In the genomic region with DNA sequence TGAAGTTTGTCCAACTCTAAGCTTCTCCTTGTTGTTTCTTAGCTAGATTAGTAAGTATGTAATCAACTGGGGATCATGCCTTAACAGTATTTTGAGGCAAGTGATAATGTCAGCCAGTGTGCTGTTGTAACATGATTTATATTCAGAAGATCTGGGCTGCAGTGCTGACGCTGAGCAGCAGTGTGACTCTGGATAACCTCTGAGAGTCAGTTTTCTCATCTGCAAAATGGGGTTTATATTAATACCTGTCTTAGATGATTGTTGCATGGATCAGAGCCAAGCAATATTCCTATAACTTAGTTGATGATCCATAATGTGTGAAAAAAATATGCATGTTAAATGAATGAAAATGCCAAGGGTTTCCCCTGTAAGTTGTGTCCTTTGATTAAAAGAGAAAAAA, we compare ENCODE assay signal across 28 cellular contexts.
"Had no signal": no experiment of that assay in that cellular context is flagged by ENCODE, and none has a peak within 500 bp of the region (broad histone marks: within the 10 kb centered on the region; RNA-seq: fewer than 3 reads in every experiment).

No MANE protein-coding gene starts in this region.

- H3K4me3 ChIP-seq: colonic mucosa, coronary artery, dorsolateral prefrontal cortex, esophagus muscularis mucosa, esophagus squamous epithelium, gastrocnemius medialis, gastroesophageal sphincter, heart left ventricle, heart right ventricle, hepatocyte had no signal

- H2AFZ ChIP-seq: hepatocyte had no signal

- DNase-seq: colonic mucosa; cortex of kidney; dermis blood vessel endothelial cell; dorsolateral prefrontal cortex; effector CD4-positive, alpha-beta T cell; effector CD8-positive, alpha-beta T cell; effector memory CD4-positive, alpha-beta T cell; effector memory CD8-positive, alpha-beta T cell; endodermal cell; esophagus squamous epithelium; foreskin fibroblast; foreskin keratinocyte; foreskin melanocyte; gastrocnemius medialis; glutamatergic neuron; head of caudate nucleus; heart left ventricle; heart right ventricle had no signal

- H3K27ac ChIP-seq: colonic mucosa, coronary artery, epithelial cell of prostate, esophagus muscularis mucosa, esophagus squamous epithelium, foreskin keratinocyte, gastrocnemius medialis, gastroesophageal sphincter, heart left ventricle, heart right ventricle, hepatocyte had no signal

- ATAC-seq: effector memory CD8-positive, alpha-beta T cell; esophagus mucosa; foreskin keratinocyte; gastrocnemius medialis; gastroesophageal sphincter; heart left ventricle; heart right ventricle had no signal

- H3K9me3 ChIP-seq: colonic mucosa, esophagus muscularis mucosa, esophagus squamous epithelium, gastrocnemius medialis, gastroesophageal sphincter, heart left ventricle, heart right ventricle had no signal

- H3K4me1 ChIP-seq: colonic mucosa, esophagus muscularis mucosa, esophagus squamous epithelium, foreskin keratinocyte, gastrocnemius medialis, gastroesophageal sphincter, heart left ventricle, heart right ventricle had no signal

- H3K79me2 ChIP-seq: hepatocyte had no signal

- H3K27me3 ChIP-seq: colonic mucosa, dorsolateral prefrontal cortex, esophagus muscularis mucosa, esophagus squamous epithelium, foreskin keratinocyte, gastrocnemius medialis, gastroesophageal sphincter, heart left ventricle, heart right ventricle, hepatocyte had no signal

- H3K36me3 ChIP-seq: colonic mucosa, esophagus muscularis mucosa, esophagus squamous epithelium, gastrocnemius medialis, gastroesophageal sphincter, heart left ventricle had no signal

- FAIRE-seq: colon, endometrium, endothelial cell of umbilical vein, frontal cortex had no signal
